Comparison of ENCODE assay signal across 1 cellular context in genomic region chr18:9140381-9140780, GRCh38.
TF ChIP-seq lines count a peak whose summit lies in the region.

No MANE protein-coding gene starts in this region.

TF ChIP-seq in HepG2, 621 proteins besides CTCF, POLR2A, EP300 and RAD21:
- TF ChIP-seq ZNF768 (CRISPR knock-in tag; IDR thresholded peaks at IDR 0.05) (no peak), GMEB1 (CRISPR knock-in tag; IDR thresholded peaks at IDR 0.05; ENCODE audit: borderline replicate concordance) (no peak), THAP11 (CRISPR knock-in tag; IDR thresholded peaks at IDR 0.05) (no peak), LRRFIP1 (CRISPR knock-in tag; conservative IDR thresholded peaks at IDR 0.05) (no peak), SOX13 (IDR thresholded peaks at IDR 0.05) (no peak), SOX13 (CRISPR knock-in tag; conservative IDR thresholded peaks at IDR 0.05 in 1 of 2, IDR thresholded peaks at IDR 0.05 in 1 of 2) (no peak), NR3C1 (CRISPR knock-in tag; IDR thresholded peaks at IDR 0.05) (no peak), CENPBD1 (CRISPR knock-in tag; IDR thresholded peaks at IDR 0.05; ENCODE audit: borderline replicate concordance, low read depth) (no peak), TFDP1 (CRISPR knock-in tag; IDR thresholded peaks at IDR 0.05; ENCODE audit: borderline replicate concordance) (no peak), CHD2 (IDR thresholded peaks at IDR 0.05; ENCODE audit: low read depth, low read length) (no peak), HMG20B (CRISPR knock-in tag; conservative IDR thresholded peaks at IDR 0.05) (no peak), ELF4 (CRISPR knock-in tag; IDR thresholded peaks at IDR 0.05; ENCODE audit: borderline replicate concordance) (no peak), ZNF33A (CRISPR knock-in tag; IDR thresholded peaks at IDR 0.05; ENCODE audit: borderline replicate concordance) (no peak), BRD4 (CRISPR knock-in tag; IDR thresholded peaks at IDR 0.05) (no peak), ZNF234 (CRISPR knock-in tag; conservative IDR thresholded peaks at IDR 0.05) (no peak), TP53 (CRISPR knock-in tag; conservative IDR thresholded peaks at IDR 0.05) (no peak), ZC3H13 (CRISPR knock-in tag; IDR thresholded peaks at IDR 0.05) (no peak), ZNF207 (IDR thresholded peaks at IDR 0.05; ENCODE audit: borderline replicate concordance) (no peak)
- TF ChIP-seq, protein P1, sequence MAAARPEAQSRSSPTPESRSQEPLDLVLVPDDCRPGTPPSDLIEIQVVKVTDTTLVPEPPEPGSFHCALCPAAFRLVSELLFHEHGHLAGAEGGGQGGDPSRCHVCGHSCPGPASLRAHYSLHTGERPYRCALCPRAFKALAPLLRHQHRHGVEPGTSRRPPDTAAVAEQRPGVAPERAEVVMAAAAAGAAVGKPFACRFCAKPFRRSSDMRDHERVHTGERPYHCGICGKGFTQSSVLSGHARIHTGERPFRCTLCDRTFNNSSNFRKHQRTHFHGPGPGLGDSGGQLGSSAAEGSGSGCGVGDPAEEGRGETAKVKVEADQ (CRISPR knock-in tag; IDR thresholded peaks at IDR 0.05; ENCODE audit: borderline replicate concordance): no peak
